In genomic region chr17:67488161-67488560, GRCh38 we compare ENCODE assay signal across 11 cellular contexts.
DNase-seq lines count a peak whose midpoint lies in the region.
"Had no signal": no experiment of that assay in that cellular context is flagged by ENCODE, and none has a peak within 500 bp of the region (broad histone marks: within the 10 kb centered on the region; RNA-seq: fewer than 3 reads in every experiment).

No MANE protein-coding gene starts in this region.

- H3K4me2 ChIP-seq in Karpas-422 (ENCODE audit: low read depth, low read length, poor library complexity, severe bottlenecking) = no peak overlapping the region

- H3K36me3 ChIP-seq in Karpas-422 (ENCODE audit: insufficient read depth, low read length) (no peaks in the 10 kb centered on the region), SJCRH30 (no peaks in the 10 kb centered on the region)

- H3K9me3 ChIP-seq in Karpas-422 (ENCODE audit: low read length) = no peaks in the 10 kb centered on the region
- no peaks in the 10 kb centered on the region for H3K9me3 ChIP-seq in SJCRH30 (replicated peaks)

- H3K4me3 ChIP-seq in Karpas-422 (ENCODE audit: low read length) (no peak overlapping the region), SJCRH30 (no peak overlapping the region)

- H3K9ac ChIP-seq in Karpas-422 (ENCODE audit: low read length) = no peak overlapping the region

- H3K27me3 ChIP-seq in Karpas-422 (ENCODE audit: low read length) (no peaks in the 10 kb centered on the region), SJCRH30 (no peaks in the 10 kb centered on the region)

- no peaks in the 10 kb centered on the region for H3K79me2 ChIP-seq in Karpas-422 (ENCODE audit: low read length)

- no peak overlapping the region for H3K27ac ChIP-seq in substantia nigra (ENCODE audit: low read depth, low read length, poor library complexity, severe bottlenecking)
- no peak overlapping the region for H3K27ac ChIP-seq in Karpas-422 (ENCODE audit: low read length)
- H3K27ac ChIP-seq in SJCRH30 = no peak overlapping the region
- H3K27ac ChIP-seq: 22Rv1 had no signal

- DNase-seq in DMS 273 (lab: John Stamatoyannopoulos, UW; ENCODE audit: unreplicated experiment) (peak; percentile 66), DMS 273 treated with DMSO at 0.1 percent for 48 hours (lab: John Stamatoyannopoulos, UW) (no peak), fibroblast of gingiva (ENCODE audit: low read depth) (peak; percentile 34), midbrain (lab: John Stamatoyannopoulos, UW) (peak; percentile 67), substantia nigra (lab: John Stamatoyannopoulos, UW) (peak in 31 of 49 donors; percentile 12 to 80 (median 40)), DMS79 treated with DMSO at 0.1 percent for 48 hours (lab: John Stamatoyannopoulos, UW) (no peak), Karpas-422 (no peak), SJCRH30 (no peak)
- DNase-seq: NK-92 treated with Interleukin-12 subunit alpha and Interleukin-12 subunit beta, amount 100 ng/mL, for 24 hours; T-helper 17 cell had no signal

- no peaks in the 10 kb centered on the region for H3K9me2 ChIP-seq in Karpas-422 (replicated peaks; ENCODE audit: insufficient read depth, low read length)

- H2AFZ ChIP-seq in Karpas-422 (ENCODE audit: low read length) = no peak overlapping the region

- H3K4me1 ChIP-seq in Karpas-422 (ENCODE audit: low read length) = no peaks in the 10 kb centered on the region
- peaks cover 5% of the 10 kb centered on the region; the same call in 1 of the 2 replicates for H3K4me1 ChIP-seq in SJCRH30

- peaks cover 11% of the 10 kb centered on the region; the same call in 1 of the 2 replicates for H4K20me1 ChIP-seq in Karpas-422 (ENCODE audit: insufficient read depth, low read depth, low read length)

Comparison
In these comparisons a context has a peak if more than half of its experiments do, and no peak if none do; other contexts are left out.
1. DNase-seq: peak in DMS 273 (single experiment), fibroblast of gingiva (single experiment), midbrain (single experiment) and substantia nigra (31 of 49); none in DMS 273 treated with DMSO at 0.1 percent for 48 hours (single experiment), DMS79 treated with DMSO at 0.1 percent for 48 hours (single experiment), Karpas-422 (single experiment) and SJCRH30 (0 of 2).